ENCODE assay signal across 25 cellular contexts in genomic region chr18:22489694-22490093, GRCh38.
DNase-seq lines count a peak whose midpoint lies in the region; ATAC-seq, FAIRE-seq and TF ChIP-seq lines count a peak whose summit lies in the region.
"Had no signal": no experiment of that assay in that cellular context is flagged by ENCODE, and none has a peak within 500 bp of the region (broad histone marks: within the 10 kb centered on the region; RNA-seq: fewer than 3 reads in every experiment).

No MANE protein-coding gene starts in this region.

- CTCF ChIA-PET in K562 (lab: Yijun Ruan, JAX; ENCODE audit: low intra/inter-chr PET ratio), result no interaction called here

- no peak overlapping the region for H3K4me2 ChIP-seq in K562 (ENCODE audit: insufficient read depth, low read length)

- no peak for TF ChIP-seq POLR2A in K562 (conservative IDR thresholded peaks at IDR 0.05)
- TF ChIP-seq POLR2A in spleen (IDR thresholded peaks at IDR 0.05), result no peak

- peaks cover 0 to 12% of the 10 kb centered on the region in 2 experiments; a peak in 3 of 5 replicates for H3K4me1 ChIP-seq in K562 (replicated peaks in 1 of 2; ENCODE audit: control insufficient read depth in 2 of 2, insufficient read depth in 2 of 2, low read length in 2 of 2)
- peaks cover 0 to 17% (median 0%) of the 10 kb centered on the region in 6 donors for H3K4me1 ChIP-seq in spleen
- H3K4me1 ChIP-seq: gastrocnemius medialis, parathyroid adenoma had no signal

- H3K9ac ChIP-seq in K562 (ENCODE audit: insufficient read depth in 1 of 2, low read depth in 2 of 2, low read length in 2 of 2), result no peak overlapping the region
- H3K9ac ChIP-seq: parathyroid adenoma had no signal

- H3K4me3 Mint-ChIP-seq in HFFc6, result no peak overlapping the region
- H3K4me3 Mint-ChIP-seq: activated naive CD8-positive, alpha-beta T cell treated with anti-CD3 and anti-CD28 coated beads, Interleukin-2, amount 10 ng/mL, durations not matched to agents 7 days and 5 days; activated T-helper 17 cell treated with anti-CD3 and anti-CD28 coated beads, Interleukin-2, amount 50 U/mL, for 72 hours; naive B cell; stimulated activated naive CD8-positive, alpha-beta T cell treated with anti-CD3 and anti-CD28 coated beads, Interleukin-15, Interleukin-2, amounts not matched to agents 100 ng/mL and 50 ng/mL, for 24 hours had no signal

- DNase-seq in HFFc6 (peak; percentile 25), K562 (ENCODE audit: extremely low read depth in 1 of 4, low spot score in 3 of 4) (peak in 1 of 4 experiments; percentile 13), kidney tubule cell (ENCODE audit: low spot score) (peak; percentile 80), spleen (no peak), AG20443 (ENCODE audit: low spot score) (no peak)
- DNase-seq in NK-92 treated with Interleukin-12 subunit alpha and Interleukin-12 subunit beta, amount 100 ng/mL, for 24 hours (lab: John Stamatoyannopoulos, UW), result no peak
- DNase-seq: activated naive CD8-positive, alpha-beta T cell treated with anti-CD3 and anti-CD28 coated beads, Interleukin-2, amount 10 ng/mL, durations not matched to agents 7 days and 5 days; brain microvascular endothelial cell; gastrocnemius medialis; left ventricle myocardium superior; naive B cell; NCI-H1694; stimulated activated CD4-positive, alpha-beta T cell treated with anti-CD3 and anti-CD28 coated beads, Interleukin-2, amount 100 ng/mL, for 24 hours; T-helper 9 cell; transverse colon had no signal

- WGBS in K562 (ENCODE audit: insufficient coverage, low coverage, missing lambda C conversion rate), result 18% methylated on average over 2 of the region's 2 CpGs
- 71 to 82% (median 81%) methylated on average over 2 of the region's 2 CpGs for WGBS in spleen, 5 donors

- POLR2A ChIA-PET in K562 (lab: Yijun Ruan, JAX), result interaction anchor here (1.8 kb wide), 1 partner anchor 10 kb away, joined by 5 read pairs; no protein-coding TSS in a partner anchor

- H3K27ac Mint-ChIP-seq in HFFc6, result peak overlapping the region; percentile 50; the same call in 1 of the 2 replicates
- H3K27ac Mint-ChIP-seq: activated naive CD8-positive, alpha-beta T cell treated with anti-CD3 and anti-CD28 coated beads, Interleukin-2, amount 10 ng/mL, durations not matched to agents 7 days and 5 days; activated T-helper 17 cell treated with anti-CD3 and anti-CD28 coated beads, Interleukin-2, amount 50 U/mL, for 72 hours; naive B cell; stimulated activated naive CD8-positive, alpha-beta T cell treated with anti-CD3 and anti-CD28 coated beads, Interleukin-15, Interleukin-2, amounts not matched to agents 100 ng/mL and 50 ng/mL, for 24 hours had no signal

- H3K9me3 Mint-ChIP-seq in HFFc6, result peaks cover 5% of the 10 kb centered on the region; the same call in 1 of the 2 replicates
- H3K9me3 Mint-ChIP-seq: stimulated activated naive CD8-positive, alpha-beta T cell treated with anti-CD3 and anti-CD28 coated beads, Interleukin-15, Interleukin-2, amounts not matched to agents 100 ng/mL and 50 ng/mL, for 24 hours had no signal

- no peak overlapping the region for H2AFZ ChIP-seq in K562 (ENCODE audit: low read depth, low read length)
- H2AFZ ChIP-seq: parathyroid adenoma had no signal

- no peak for TF ChIP-seq EP300 in K562 (IDR thresholded peaks at IDR 0.05; ENCODE audit: low read length)

- no TSS peak for BruUV-seq in K562 (replicated peaks; lab: Mats Ljungman, UMichigan)

- no peak for TF ChIP-seq RAD21 in K562 (CRISPR knock-in tag; conservative IDR thresholded peaks at IDR 0.05 in 1 of 2, IDR thresholded peaks at IDR 0.05 in 1 of 2)

- H4K20me1 ChIP-seq in K562 (replicated peaks; ENCODE audit: control insufficient read depth, insufficient read depth, low read length), result no peaks in the 10 kb centered on the region

- peaks cover 64% of the 10 kb centered on the region for H3K4me1 Mint-ChIP-seq in HFFc6 (ENCODE audit: low read depth)
- H3K4me1 Mint-ChIP-seq: activated naive CD8-positive, alpha-beta T cell treated with anti-CD3 and anti-CD28 coated beads, Interleukin-2, amount 10 ng/mL, durations not matched to agents 7 days and 5 days; activated T-helper 17 cell treated with anti-CD3 and anti-CD28 coated beads, Interleukin-2, amount 50 U/mL, for 72 hours; naive B cell had no signal

- no peak overlapping the region for H3K4me3 ChIP-seq in K562
- H3K4me3 ChIP-seq in spleen, result no peak overlapping the region
- H3K4me3 ChIP-seq: coronary artery, gastrocnemius medialis, Peyer's patch, SK-N-MC, transverse colon had no signal

- H3K9me3 ChIP-seq in K562 (replicated peaks; ENCODE audit: control insufficient read depth, insufficient read depth, low read depth, low read length), result no peaks in the 10 kb centered on the region
- H3K9me3 ChIP-seq in spleen, result no peaks in the 10 kb centered on the region
- H3K9me3 ChIP-seq: gastrocnemius medialis, Peyer's patch, transverse colon had no signal

- intact Hi-C loops in K562 (cut with micrococcal nuclease), result loop anchor here (2.0 kb wide), 1 partner anchor 73 kb away; no protein-coding TSS in a partner anchor
- intact Hi-C loops in spleen (cut with DNase I; ENCODE audit: low total_unique reads), result loop anchor here (10.0 kb wide), 1 partner anchor 65 kb away; no protein-coding TSS in a partner anchor

- in situ Hi-C loops in K562 (cut with MboI), result no loop called here

- no peaks in the 10 kb centered on the region for H3K27me3 ChIP-seq in K562 (ENCODE audit: control insufficient read depth in 2 of 2, insufficient read depth in 2 of 2, low read length in 2 of 2)
- H3K27me3 ChIP-seq in spleen (replicated peaks in 1 of 7), result no peaks in the 10 kb centered on the region
- H3K27me3 ChIP-seq: brain microvascular endothelial cell, gastrocnemius medialis, Peyer's patch, transverse colon had no signal

- H3K36me3 ChIP-seq in K562 (ENCODE audit: control insufficient read depth, insufficient read depth, low read length) (no peaks in the 10 kb centered on the region), spleen (no peaks in the 10 kb centered on the region)
- H3K36me3 ChIP-seq: brain microvascular endothelial cell, gastrocnemius medialis, Peyer's patch, transverse colon had no signal

- no peak overlapping the region for H3K27ac ChIP-seq in K562 (ENCODE audit: extremely low read depth, low read depth, low read length)
- peak overlapping the region in 7 of 8 donors; percentile 15 to 77 (median 62) for H3K27ac ChIP-seq in spleen
- H3K27ac ChIP-seq: brain microvascular endothelial cell, gastrocnemius medialis, parathyroid adenoma, SK-N-MC had no signal

- peaks cover 12% of the 10 kb centered on the region for H3K36me3 Mint-ChIP-seq in HFFc6 (ENCODE audit: low read depth)
- H3K36me3 Mint-ChIP-seq: activated naive CD8-positive, alpha-beta T cell treated with anti-CD3 and anti-CD28 coated beads, Interleukin-2, amount 10 ng/mL, durations not matched to agents 7 days and 5 days; naive B cell had no signal

- H3K27me3 Mint-ChIP-seq in HFFc6 (ENCODE audit: insufficient read depth), result no peaks in the 10 kb centered on the region; the same call in 1 of the 2 replicates
- H3K27me3 Mint-ChIP-seq: activated T-helper 17 cell treated with anti-CD3 and anti-CD28 coated beads, Interleukin-2, amount 50 U/mL, for 72 hours had no signal

- ATAC-seq in K562 (no peak), GM21423 (IDR thresholded peaks at IDR 0.05; ENCODE audit: unreplicated experiment) (no peak)
- ATAC-seq: activated CD4-positive, CD25-positive, alpha-beta regulatory T cell treated with anti-CD3 and anti-CD28 coated beads, Interleukin-2, amount 50 U/mL, for 24 hours; activated T-helper 17 cell treated with anti-CD3 and anti-CD28 coated beads, Interleukin-2, amount 50 U/mL, for 72 hours; gastrocnemius medialis; left ventricle myocardium superior had no signal

- H3K79me2 ChIP-seq in K562 (ENCODE audit: control insufficient read depth, insufficient read depth, low read length), result no peaks in the 10 kb centered on the region
- H3K79me2 ChIP-seq: parathyroid adenoma had no signal

- TF ChIP-seq CTCF in HFFc6 (IDR thresholded peaks at IDR 0.05), result no peak
- no peak for TF ChIP-seq CTCF in K562 (IDR thresholded peaks at IDR 0.05 in 2 of 3, conservative IDR thresholded peaks at IDR 0.05 in 1 of 3; ENCODE audit: insufficient read depth in 2 of 3, low read depth in 1 of 3, low read length in 3 of 3)
- TF ChIP-seq CTCF in spleen (IDR thresholded peaks at IDR 0.05 in 8 of 11, conservative IDR thresholded peaks at IDR 0.05 in 3 of 11), result no peak

- no peak for FAIRE-seq in K562 (lab: Jason Lieb, UNC)
- FAIRE-seq: endometrium, H1 had no signal

- H3K9me1 ChIP-seq in K562 (ENCODE audit: control insufficient read depth, insufficient read depth, low read length), result no peaks in the 10 kb centered on the region

TF ChIP-seq in K562, 482 proteins besides CTCF, POLR2A, EP300 and RAD21 (continues in another document):
- TF ChIP-seq RFX1 (IDR thresholded peaks at IDR 0.05) (peak; percentile 59), PYGO2 (tag; IDR thresholded peaks at IDR 0.05) (no peak)

Comparison
In these comparisons a context has a peak if more than half of its experiments do, and no peak if none do; other contexts are left out.
1. DNase-seq: peak in HFFc6 (single experiment) and kidney tubule cell (single experiment); none in spleen (single experiment), AG20443 (single experiment) and NK-92 treated with Interleukin-12 subunit alpha and Interleukin-12 subunit beta, amount 100 ng/mL, for 24 hours (single experiment).